Comparison of ENCODE assay signal across 22 cellular contexts in the genomic region with DNA sequence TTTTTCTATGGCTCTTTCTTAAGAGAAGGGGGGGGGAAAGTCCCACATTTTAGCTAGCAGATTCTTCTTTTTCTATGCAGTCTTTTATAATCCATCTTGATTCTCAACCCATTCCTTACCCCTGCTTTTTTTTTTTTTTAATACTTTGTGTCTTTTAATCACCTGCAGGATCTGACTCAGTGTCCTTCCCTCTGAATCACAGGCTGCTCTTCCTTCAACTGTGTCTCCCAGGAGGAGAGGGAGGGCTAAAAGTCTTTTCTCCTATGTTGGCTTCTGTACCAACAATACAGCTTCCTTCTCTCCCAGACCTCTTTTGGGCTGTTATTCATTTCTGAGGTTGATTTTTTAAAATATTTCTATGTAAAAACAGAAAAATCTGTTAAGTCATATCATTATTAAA.
"Had no signal": no experiment of that assay in that cellular context is flagged by ENCODE, and none has a peak within 500 bp of the region (broad histone marks: within the 10 kb centered on the region; RNA-seq: fewer than 3 reads in every experiment).

No MANE protein-coding gene starts in this region.

- H3K27me3 Mint-ChIP-seq: activated CD4-positive, alpha-beta T cell treated with anti-CD3 and anti-CD28 coated beads, Interleukin-2, amount 10 ng/mL, durations not matched to agents 24 days and 14 days; activated CD8-positive, alpha-beta T cell treated with anti-CD3 and anti-CD28 coated beads for 36 hours; activated naive CD8-positive, alpha-beta T cell treated with anti-CD3 and anti-CD28 coated beads, Interleukin-2, amount 10 ng/mL, durations not matched to agents 7 days and 5 days; stimulated activated naive B cell treated with anti-CD40 and anti-IgM and Interleukin-4, amounts not matched to agents 10 μg/mL and 1 μg/mL and 100 μg/mL, for 72 hours had no signal

- DNase-seq: activated CD4-positive, alpha-beta T cell treated with anti-CD3 and anti-CD28 coated beads, Interleukin-2, amount 10 ng/mL, durations not matched to agents 24 days and 14 days; activated CD8-positive, alpha-beta T cell treated with anti-CD3 and anti-CD28 coated beads for 36 hours; activated naive CD4-positive, alpha-beta T cell treated with Interleukin-2 at 50 U/mL for 16 hours; activated naive CD8-positive, alpha-beta T cell treated with anti-CD3 and anti-CD28 coated beads, Interleukin-2, amount 10 ng/mL, durations not matched to agents 7 days and 5 days; activated T-cell treated with anti-CD3 and anti-CD28 coated beads, Interleukin-2, amount 50 U/mL, for 1 hour; body of pancreas; central memory CD4-positive, alpha-beta T cell; left colon; midbrain; nephron progenitor cell; nucleus accumbens; posterior cingulate gyrus; retina; spleen; stimulated activated naive B cell treated with anti-CD40 and anti-IgM and Interleukin-4, amounts not matched to agents 10 μg/mL and 1 μg/mL and 100 μg/mL, for 72 hours; T-helper 1 cell; T-helper 9 cell; thyroid gland had no signal

- H3K4me1 ChIP-seq: body of pancreas, thyroid gland had no signal

- FAIRE-seq: colon had no signal

- H3K27me3 ChIP-seq: body of pancreas, esophagus muscularis mucosa, spleen, thyroid gland had no signal

- H3K36me3 Mint-ChIP-seq: activated naive CD8-positive, alpha-beta T cell treated with anti-CD3 and anti-CD28 coated beads, Interleukin-2, amount 10 ng/mL, durations not matched to agents 7 days and 5 days; stimulated activated naive B cell treated with anti-CD40 and anti-IgM and Interleukin-4, amounts not matched to agents 10 μg/mL and 1 μg/mL and 100 μg/mL, for 72 hours had no signal

- H3K27ac Mint-ChIP-seq: activated CD4-positive, alpha-beta T cell treated with anti-CD3 and anti-CD28 coated beads, Interleukin-2, amount 10 ng/mL, durations not matched to agents 24 days and 14 days; activated CD8-positive, alpha-beta T cell treated with anti-CD3 and anti-CD28 coated beads for 36 hours; activated naive CD8-positive, alpha-beta T cell treated with anti-CD3 and anti-CD28 coated beads, Interleukin-2, amount 10 ng/mL, durations not matched to agents 7 days and 5 days; activated T-helper 2 cell treated with anti-CD3 and anti-CD28 coated beads, Interferon-gamma antibody, Interleukin-2, Interleukin-4, amounts not matched to agents 10 μg/mL and 5 μg/mL and 100 μg/mL, durations not matched to agents 14 hours and 24 hours and 36 hours; nephron progenitor cell; stimulated activated naive B cell treated with anti-CD40 and anti-IgM and Interleukin-4, amounts not matched to agents 10 μg/mL and 1 μg/mL and 100 μg/mL, for 72 hours had no signal

- H3K36me3 ChIP-seq: esophagus muscularis mucosa, spleen, thyroid gland had no signal

- H3K4me3 ChIP-seq: body of pancreas, esophagus muscularis mucosa, lung, spleen, thyroid gland had no signal

- H3K27ac ChIP-seq: body of pancreas, spleen, thyroid gland had no signal

- H3K4me3 Mint-ChIP-seq: activated CD4-positive, alpha-beta T cell treated with anti-CD3 and anti-CD28 coated beads, Interleukin-2, amount 10 ng/mL, durations not matched to agents 24 days and 14 days; activated CD8-positive, alpha-beta T cell treated with anti-CD3 and anti-CD28 coated beads for 36 hours; activated naive CD8-positive, alpha-beta T cell treated with anti-CD3 and anti-CD28 coated beads, Interleukin-2, amount 10 ng/mL, durations not matched to agents 7 days and 5 days; nephron progenitor cell; stimulated activated naive B cell treated with anti-CD40 and anti-IgM and Interleukin-4, amounts not matched to agents 10 μg/mL and 1 μg/mL and 100 μg/mL, for 72 hours had no signal

- ATAC-seq: activated CD8-positive, alpha-beta T cell treated with anti-CD3 and anti-CD28 coated beads for 36 hours; body of pancreas; left colon; stimulated activated naive B cell treated with anti-CD40 and anti-IgM and Interleukin-4, amounts not matched to agents 10 μg/mL and 1 μg/mL and 100 μg/mL, for 72 hours had no signal

- H3K9me3 Mint-ChIP-seq: activated CD4-positive, alpha-beta T cell treated with anti-CD3 and anti-CD28 coated beads, Interleukin-2, amount 10 ng/mL, durations not matched to agents 24 days and 14 days; activated naive CD8-positive, alpha-beta T cell treated with anti-CD3 and anti-CD28 coated beads, Interleukin-2, amount 10 ng/mL, durations not matched to agents 7 days and 5 days; activated T-helper 2 cell treated with anti-CD3 and anti-CD28 coated beads, Interferon-gamma antibody, Interleukin-2, Interleukin-4, amounts not matched to agents 10 μg/mL and 5 μg/mL and 100 μg/mL, durations not matched to agents 14 hours and 24 hours and 36 hours; stimulated activated naive B cell treated with anti-CD40 and anti-IgM and Interleukin-4, amounts not matched to agents 10 μg/mL and 1 μg/mL and 100 μg/mL, for 72 hours had no signal

- H3K4me1 Mint-ChIP-seq: activated CD4-positive, alpha-beta T cell treated with anti-CD3 and anti-CD28 coated beads, Interleukin-2, amount 10 ng/mL, durations not matched to agents 24 days and 14 days; activated naive CD8-positive, alpha-beta T cell treated with anti-CD3 and anti-CD28 coated beads, Interleukin-2, amount 10 ng/mL, durations not matched to agents 7 days and 5 days; stimulated activated naive B cell treated with anti-CD40 and anti-IgM and Interleukin-4, amounts not matched to agents 10 μg/mL and 1 μg/mL and 100 μg/mL, for 72 hours had no signal

- H3K9me3 ChIP-seq: body of pancreas, esophagus muscularis mucosa, spleen, thyroid gland had no signal
